Comparison of ENCODE assay signal across 1 cellular context in genomic region chr2:200617089-200618050, GRCh38.
TF ChIP-seq lines count a peak whose summit lies in the region.

No MANE protein-coding gene starts in this region.

TF ChIP-seq in GM12878, 131 proteins besides CTCF, POLR2A, EP300 and RAD21:
- no peak for TF ChIP-seq EZH2 (IDR thresholded peaks at IDR 0.05; ENCODE audit: borderline replicate concordance, control insufficient read depth, low read depth, low read length)
- TF ChIP-seq RUNX3 (IDR thresholded peaks at IDR 0.05; ENCODE audit: low read length) = peak; percentile 55
- 0 out of 2 replicates have a peak, but pooled peaks have one; percentile 44 for TF ChIP-seq EED (IDR thresholded peaks at IDR 0.05; ENCODE audit: low read depth)
- TF ChIP-seq SPI1 (IDR thresholded peaks at IDR 0.05; ENCODE audit: borderline replicate concordance, insufficient read depth, low read depth, low read length) = peak; percentile 50; the same call in 1 of the 2 replicates
- no peak for TF ChIP-seq REST (IDR thresholded peaks at IDR 0.05; ENCODE audit: low read depth, low read length)
